Comparison of ENCODE assay signal across 1 cellular context in the genomic region with DNA sequence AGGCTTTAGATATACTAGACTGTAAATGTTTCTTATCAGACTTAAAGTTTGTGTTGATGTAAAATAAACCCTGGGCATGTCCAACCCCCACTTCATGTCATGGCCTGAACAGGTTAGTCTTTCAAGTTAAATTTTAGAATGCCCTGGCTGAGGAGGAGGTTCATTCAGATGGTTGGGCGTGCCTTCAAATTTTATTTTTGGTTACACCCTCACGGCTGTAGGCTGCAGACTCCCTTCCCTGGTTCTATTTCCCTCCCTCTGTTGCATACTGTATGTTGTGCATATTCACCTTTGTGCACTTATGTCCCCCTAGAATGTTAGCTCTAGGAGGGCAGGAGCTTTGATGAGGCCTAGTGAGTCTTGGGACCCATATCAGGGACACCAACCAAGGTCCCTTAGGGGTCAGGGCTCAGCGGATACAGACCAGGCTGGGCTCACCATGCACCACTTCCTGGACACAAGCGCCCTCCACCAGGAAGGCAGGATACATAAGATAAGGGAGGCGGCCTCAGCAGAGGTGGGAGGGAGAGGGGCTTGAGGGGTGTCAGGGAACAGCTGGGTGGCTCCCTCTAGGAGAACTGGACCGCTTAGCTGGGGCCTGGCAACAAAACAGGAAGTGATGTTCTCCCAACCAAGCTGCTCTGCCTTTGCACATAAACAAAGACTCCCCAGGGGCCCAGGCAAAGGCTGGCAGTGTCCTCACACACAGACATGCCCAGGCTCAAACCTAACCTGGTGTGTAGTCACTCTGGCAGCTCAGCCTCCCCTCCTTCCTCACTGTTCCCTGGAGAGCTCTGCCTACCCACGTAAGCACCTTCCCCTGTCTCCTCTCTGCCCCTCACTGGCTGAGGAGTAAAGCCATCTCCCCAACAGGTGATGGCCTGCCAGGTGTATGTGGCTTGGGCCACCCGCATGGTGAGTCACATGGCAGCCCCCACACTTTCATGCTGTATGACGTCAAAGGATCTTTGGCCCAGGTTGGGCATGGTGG.
A peak's percentile ranks its signal among the peaks of the same experiment; 100 is the strongest.
TF ChIP-seq lines count a peak whose summit lies in the region.

No MANE protein-coding gene starts in this region.

TF ChIP-seq in H1, 55 proteins besides CTCF, POLR2A, EP300 and RAD21:
- TF ChIP-seq BACH1 (IDR thresholded peaks at IDR 0.05; ENCODE audit: low read length) = no peak
- no peak for TF ChIP-seq RXRA (IDR thresholded peaks at IDR 0.05; ENCODE audit: insufficient read depth, low read depth, low read length)
- no peak for TF ChIP-seq SUZ12 (IDR thresholded peaks at IDR 0.05; ENCODE audit: low read length)
- no peak for TF ChIP-seq ASH2L (IDR thresholded peaks at IDR 0.05; ENCODE audit: low read length)
- TF ChIP-seq, protein P1, sequence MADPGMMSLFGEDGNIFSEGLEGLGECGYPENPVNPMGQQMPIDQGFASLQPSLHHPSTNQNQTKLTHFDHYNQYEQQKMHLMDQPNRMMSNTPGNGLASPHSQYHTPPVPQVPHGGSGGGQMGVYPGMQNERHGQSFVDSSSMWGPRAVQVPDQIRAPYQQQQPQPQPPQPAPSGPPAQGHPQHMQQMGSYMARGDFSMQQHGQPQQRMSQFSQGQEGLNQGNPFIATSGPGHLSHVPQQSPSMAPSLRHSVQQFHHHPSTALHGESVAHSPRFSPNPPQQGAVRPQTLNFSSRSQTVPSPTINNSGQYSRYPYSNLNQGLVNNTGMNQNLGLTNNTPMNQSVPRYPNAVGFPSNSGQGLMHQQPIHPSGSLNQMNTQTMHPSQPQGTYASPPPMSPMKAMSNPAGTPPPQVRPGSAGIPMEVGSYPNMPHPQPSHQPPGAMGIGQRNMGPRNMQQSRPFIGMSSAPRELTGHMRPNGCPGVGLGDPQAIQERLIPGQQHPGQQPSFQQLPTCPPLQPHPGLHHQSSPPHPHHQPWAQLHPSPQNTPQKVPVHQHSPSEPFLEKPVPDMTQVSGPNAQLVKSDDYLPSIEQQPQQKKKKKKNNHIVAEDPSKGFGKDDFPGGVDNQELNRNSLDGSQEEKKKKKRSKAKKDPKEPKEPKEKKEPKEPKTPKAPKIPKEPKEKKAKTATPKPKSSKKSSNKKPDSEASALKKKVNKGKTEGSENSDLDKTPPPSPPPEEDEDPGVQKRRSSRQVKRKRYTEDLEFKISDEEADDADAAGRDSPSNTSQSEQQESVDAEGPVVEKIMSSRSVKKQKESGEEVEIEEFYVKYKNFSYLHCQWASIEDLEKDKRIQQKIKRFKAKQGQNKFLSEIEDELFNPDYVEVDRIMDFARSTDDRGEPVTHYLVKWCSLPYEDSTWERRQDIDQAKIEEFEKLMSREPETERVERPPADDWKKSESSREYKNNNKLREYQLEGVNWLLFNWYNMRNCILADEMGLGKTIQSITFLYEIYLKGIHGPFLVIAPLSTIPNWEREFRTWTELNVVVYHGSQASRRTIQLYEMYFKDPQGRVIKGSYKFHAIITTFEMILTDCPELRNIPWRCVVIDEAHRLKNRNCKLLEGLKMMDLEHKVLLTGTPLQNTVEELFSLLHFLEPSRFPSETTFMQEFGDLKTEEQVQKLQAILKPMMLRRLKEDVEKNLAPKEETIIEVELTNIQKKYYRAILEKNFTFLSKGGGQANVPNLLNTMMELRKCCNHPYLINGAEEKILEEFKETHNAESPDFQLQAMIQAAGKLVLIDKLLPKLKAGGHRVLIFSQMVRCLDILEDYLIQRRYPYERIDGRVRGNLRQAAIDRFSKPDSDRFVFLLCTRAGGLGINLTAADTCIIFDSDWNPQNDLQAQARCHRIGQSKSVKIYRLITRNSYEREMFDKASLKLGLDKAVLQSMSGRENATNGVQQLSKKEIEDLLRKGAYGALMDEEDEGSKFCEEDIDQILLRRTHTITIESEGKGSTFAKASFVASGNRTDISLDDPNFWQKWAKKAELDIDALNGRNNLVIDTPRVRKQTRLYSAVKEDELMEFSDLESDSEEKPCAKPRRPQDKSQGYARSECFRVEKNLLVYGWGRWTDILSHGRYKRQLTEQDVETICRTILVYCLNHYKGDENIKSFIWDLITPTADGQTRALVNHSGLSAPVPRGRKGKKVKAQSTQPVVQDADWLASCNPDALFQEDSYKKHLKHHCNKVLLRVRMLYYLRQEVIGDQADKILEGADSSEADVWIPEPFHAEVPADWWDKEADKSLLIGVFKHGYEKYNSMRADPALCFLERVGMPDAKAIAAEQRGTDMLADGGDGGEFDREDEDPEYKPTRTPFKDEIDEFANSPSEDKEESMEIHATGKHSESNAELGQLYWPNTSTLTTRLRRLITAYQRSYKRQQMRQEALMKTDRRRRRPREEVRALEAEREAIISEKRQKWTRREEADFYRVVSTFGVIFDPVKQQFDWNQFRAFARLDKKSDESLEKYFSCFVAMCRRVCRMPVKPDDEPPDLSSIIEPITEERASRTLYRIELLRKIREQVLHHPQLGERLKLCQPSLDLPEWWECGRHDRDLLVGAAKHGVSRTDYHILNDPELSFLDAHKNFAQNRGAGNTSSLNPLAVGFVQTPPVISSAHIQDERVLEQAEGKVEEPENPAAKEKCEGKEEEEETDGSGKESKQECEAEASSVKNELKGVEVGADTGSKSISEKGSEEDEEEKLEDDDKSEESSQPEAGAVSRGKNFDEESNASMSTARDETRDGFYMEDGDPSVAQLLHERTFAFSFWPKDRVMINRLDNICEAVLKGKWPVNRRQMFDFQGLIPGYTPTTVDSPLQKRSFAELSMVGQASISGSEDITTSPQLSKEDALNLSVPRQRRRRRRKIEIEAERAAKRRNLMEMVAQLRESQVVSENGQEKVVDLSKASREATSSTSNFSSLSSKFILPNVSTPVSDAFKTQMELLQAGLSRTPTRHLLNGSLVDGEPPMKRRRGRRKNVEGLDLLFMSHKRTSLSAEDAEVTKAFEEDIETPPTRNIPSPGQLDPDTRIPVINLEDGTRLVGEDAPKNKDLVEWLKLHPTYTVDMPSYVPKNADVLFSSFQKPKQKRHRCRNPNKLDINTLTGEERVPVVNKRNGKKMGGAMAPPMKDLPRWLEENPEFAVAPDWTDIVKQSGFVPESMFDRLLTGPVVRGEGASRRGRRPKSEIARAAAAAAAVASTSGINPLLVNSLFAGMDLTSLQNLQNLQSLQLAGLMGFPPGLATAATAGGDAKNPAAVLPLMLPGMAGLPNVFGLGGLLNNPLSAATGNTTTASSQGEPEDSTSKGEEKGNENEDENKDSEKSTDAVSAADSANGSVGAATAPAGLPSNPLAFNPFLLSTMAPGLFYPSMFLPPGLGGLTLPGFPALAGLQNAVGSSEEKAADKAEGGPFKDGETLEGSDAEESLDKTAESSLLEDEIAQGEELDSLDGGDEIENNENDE (IDR thresholded peaks at IDR 0.05; ENCODE audit: insufficient replicate concordance, low read length) = no peak
- no peak for TF ChIP-seq BCL11A (IDR thresholded peaks at IDR 0.05; ENCODE audit: low read depth in 2 of 2, low read length in 2 of 2)
- no peak for TF ChIP-seq SP2 (IDR thresholded peaks at IDR 0.05; ENCODE audit: low read length)
- TF ChIP-seq POLR2AphosphoS5 (IDR thresholded peaks at IDR 0.05; ENCODE audit: low read depth, low read length) = peak; percentile 27; the same call in 1 of the 2 replicates
- TF ChIP-seq RBBP5 (IDR thresholded peaks at IDR 0.05; ENCODE audit: borderline replicate concordance, low read depth, low read length) = no peak
- no peak for TF ChIP-seq TCF12 (IDR thresholded peaks at IDR 0.05; ENCODE audit: low read depth, low read length)
- no peak for TF ChIP-seq CBX5 (IDR thresholded peaks at IDR 0.05; ENCODE audit: low read depth, low read length)
- TF ChIP-seq HDAC2 (IDR thresholded peaks at IDR 0.05; ENCODE audit: borderline replicate concordance in 1 of 2, low read depth in 2 of 2, low read length in 2 of 2) = no peak
- no peak for TF ChIP-seq RFX5 (IDR thresholded peaks at IDR 0.05; ENCODE audit: borderline replicate concordance, low read depth, low read length)
- no peak for TF ChIP-seq TBP (IDR thresholded peaks at IDR 0.05; ENCODE audit: low read depth, low read length)
- TF ChIP-seq, protein P2, sequence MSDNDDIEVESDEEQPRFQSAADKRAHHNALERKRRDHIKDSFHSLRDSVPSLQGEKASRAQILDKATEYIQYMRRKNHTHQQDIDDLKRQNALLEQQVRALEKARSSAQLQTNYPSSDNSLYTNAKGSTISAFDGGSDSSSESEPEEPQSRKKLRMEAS (IDR thresholded peaks at IDR 0.05) = peak; percentile 58; the same call in 1 of the 2 replicates
- TF ChIP-seq NANOG (IDR thresholded peaks at IDR 0.05; ENCODE audit: insufficient read depth, low read depth, low read length, poor library complexity, severe bottlenecking) = no peak
- no peak for TF ChIP-seq BRCA1 (IDR thresholded peaks at IDR 0.05; ENCODE audit: low read depth, low read length)
- no peak for TF ChIP-seq CHD2 (IDR thresholded peaks at IDR 0.05; ENCODE audit: low read length)
- TF ChIP-seq TAF1 (IDR thresholded peaks at IDR 0.05; ENCODE audit: low read depth, low read length) = 0 out of 2 replicates have a peak, but pooled peaks have one; percentile 38
- TF ChIP-seq USF2 (IDR thresholded peaks at IDR 0.05; ENCODE audit: low read length) = no peak
- TF ChIP-seq, protein P3, sequence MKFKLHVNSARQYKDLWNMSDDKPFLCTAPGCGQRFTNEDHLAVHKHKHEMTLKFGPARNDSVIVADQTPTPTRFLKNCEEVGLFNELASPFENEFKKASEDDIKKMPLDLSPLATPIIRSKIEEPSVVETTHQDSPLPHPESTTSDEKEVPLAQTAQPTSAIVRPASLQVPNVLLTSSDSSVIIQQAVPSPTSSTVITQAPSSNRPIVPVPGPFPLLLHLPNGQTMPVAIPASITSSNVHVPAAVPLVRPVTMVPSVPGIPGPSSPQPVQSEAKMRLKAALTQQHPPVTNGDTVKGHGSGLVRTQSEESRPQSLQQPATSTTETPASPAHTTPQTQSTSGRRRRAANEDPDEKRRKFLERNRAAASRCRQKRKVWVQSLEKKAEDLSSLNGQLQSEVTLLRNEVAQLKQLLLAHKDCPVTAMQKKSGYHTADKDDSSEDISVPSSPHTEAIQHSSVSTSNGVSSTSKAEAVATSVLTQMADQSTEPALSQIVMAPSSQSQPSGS (IDR thresholded peaks at IDR 0.05; ENCODE audit: low read length) = no peak
- no peak for TF ChIP-seq YY1 (IDR thresholded peaks at IDR 0.05; ENCODE audit: low read depth, low read length)
- TF ChIP-seq SRF (IDR thresholded peaks at IDR 0.05; ENCODE audit: low read depth, low read length) = no peak
- TF ChIP-seq E2F6 (IDR thresholded peaks at IDR 0.05) = peak; percentile 36; the same call in 1 of the 2 replicates
- TF ChIP-seq SP1 (IDR thresholded peaks at IDR 0.05; ENCODE audit: low read depth, low read length) = no peak
- TF ChIP-seq SP4 (IDR thresholded peaks at IDR 0.05; ENCODE audit: low read length) = no peak
- no peak for TF ChIP-seq EGR1 (IDR thresholded peaks at IDR 0.05; ENCODE audit: borderline replicate concordance, low read depth, low read length)
- no peak for TF ChIP-seq CHD1 (IDR thresholded peaks at IDR 0.05; ENCODE audit: low read depth, low read length)
- no peak for TF ChIP-seq SIRT6 (IDR thresholded peaks at IDR 0.05; ENCODE audit: low read length)
- no peak for TF ChIP-seq SIN3A (conservative IDR thresholded peaks at IDR 0.05 in 1 of 2, IDR thresholded peaks at IDR 0.05 in 1 of 2; ENCODE audit: low read depth in 1 of 2, low read length in 2 of 2)
